Comparison of ENCODE assay signal across 7 cellular contexts in the genomic region with DNA sequence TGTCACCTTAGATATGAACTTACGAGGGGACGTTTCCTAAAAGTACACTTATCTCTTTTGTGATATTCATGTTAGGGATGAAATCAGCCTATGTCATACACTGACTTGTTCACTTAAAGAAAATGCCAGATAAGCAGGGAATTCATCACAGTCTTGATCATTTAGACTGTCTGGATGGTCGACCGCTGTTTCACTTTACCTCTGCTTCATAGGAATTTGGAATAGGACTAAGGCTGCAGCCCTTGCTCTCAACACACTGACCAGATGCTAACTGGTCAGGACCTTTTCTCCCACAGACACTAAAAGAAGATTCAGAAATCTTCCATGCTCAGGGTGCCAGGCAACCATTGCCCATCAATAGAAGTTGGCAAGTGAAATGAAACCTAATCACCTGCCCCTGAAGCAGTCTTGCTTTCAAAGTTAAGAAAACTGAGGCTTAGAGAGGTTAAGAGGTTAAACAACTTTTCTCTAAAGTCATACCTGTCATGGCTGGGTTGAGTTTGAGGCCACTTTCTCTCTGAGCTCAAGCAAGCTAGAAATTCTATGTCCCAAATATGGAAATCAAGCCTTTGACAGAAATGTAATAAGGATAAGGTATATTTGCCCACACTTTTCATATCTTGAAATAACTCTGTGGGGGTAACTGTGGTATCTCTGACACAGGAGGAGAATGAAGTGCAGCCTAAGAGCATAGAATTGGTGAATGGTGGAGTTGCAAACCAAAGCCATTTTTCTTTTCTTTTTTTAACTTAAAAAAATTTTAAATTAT.
DNase-seq lines count a peak whose midpoint lies in the region; ATAC-seq and TF ChIP-seq lines count a peak whose summit lies in the region.

No MANE protein-coding gene starts in this region.

- H3K27ac ChIP-seq in Panc1 (ENCODE audit: low read length) (no peak overlapping the region), smooth muscle cell (ENCODE audit: low read depth) (peak overlapping the region; percentile 71), Peyer's patch (peak overlapping the region in 1 of 4 donors; percentile 13)

- H3K9ac ChIP-seq in smooth muscle cell (ENCODE audit: low read depth), result peak overlapping the region; percentile 9

- no peaks in the 10 kb centered on the region for H3K27me3 ChIP-seq in Panc1 (ENCODE audit: control insufficient read depth, insufficient read depth, low read length)
- H3K27me3 ChIP-seq in smooth muscle cell (ENCODE audit: low read depth), result no peaks in the 10 kb centered on the region
- H3K27me3 ChIP-seq in Peyer's patch, result no peaks in the 10 kb centered on the region

- intact Hi-C loops in Panc1 (cut with micrococcal nuclease; ENCODE audit: unreplicated experiment), result no loop called here

- TF ChIP-seq POLR2A in Peyer's patch (IDR thresholded peaks at IDR 0.05), result no peak

- no peaks in the 10 kb centered on the region for H3K36me3 ChIP-seq in Panc1 (ENCODE audit: control insufficient read depth, insufficient read depth, low read length)
- no peaks in the 10 kb centered on the region for H3K36me3 ChIP-seq in smooth muscle cell (ENCODE audit: low read depth)
- no peaks in the 10 kb centered on the region for H3K36me3 ChIP-seq in Peyer's patch

- H2AFZ ChIP-seq in smooth muscle cell (ENCODE audit: low read depth), result no peak overlapping the region

- H3K4me3 ChIP-seq in Panc1 (ENCODE audit: low read depth in 2 of 2, low read length in 2 of 2) (no peak overlapping the region), smooth muscle cell (no peak overlapping the region), Peyer's patch (no peak overlapping the region)

- in situ Hi-C loops in Panc1 (cut with HindIII; ENCODE audit: low pct_unique_long_range_greater_than_20kb, low sequenced_read_pairs), result no loop called here

- no TSS peak for BruUV-seq in Panc1 (replicated peaks; lab: Mats Ljungman, UMichigan)

- DNase-seq in Panc1 (ENCODE audit: low read depth, low spot score) (no peak), smooth muscle cell (lab: John Stamatoyannopoulos, UW; ENCODE audit: unreplicated experiment) (no peak), Peyer's patch (no peak), glomerular visceral epithelial cell (ENCODE audit: extremely low spot score) (no peak), NCI-H748 (lab: John Stamatoyannopoulos, UW; ENCODE audit: unreplicated experiment) (no peak)

- ATAC-seq in GM19351 (IDR thresholded peaks at IDR 0.05; ENCODE audit: unreplicated experiment) (peak; percentile 47), HG02870 (IDR thresholded peaks at IDR 0.05; ENCODE audit: unreplicated experiment) (peak; percentile 34), Panc1 (peak; percentile 58; the same call in 1 of the 2 replicates)

- H3F3A ChIP-seq in smooth muscle cell (ENCODE audit: low read depth), result no peaks in the 10 kb centered on the region

- no peaks in the 10 kb centered on the region for H3K79me2 ChIP-seq in smooth muscle cell (ENCODE audit: low read depth)

- H4K20me1 ChIP-seq in smooth muscle cell (ENCODE audit: low read depth), result no peaks in the 10 kb centered on the region

- H3K9me3 ChIP-seq in Panc1 (ENCODE audit: control insufficient read depth, insufficient read depth, low read depth, low read length) (no peaks in the 10 kb centered on the region), smooth muscle cell (replicated peaks; ENCODE audit: low read depth) (no peaks in the 10 kb centered on the region), Peyer's patch (no peaks in the 10 kb centered on the region)

- 31% methylated on average over 4 of the region's 4 CpGs for WGBS in smooth muscle cell (ENCODE audit: low lambda C conversion rate)

- CTCF ChIA-PET in Panc1 (lab: Charles Lee), result no interaction called here

- TF ChIP-seq CTCF in Panc1 (IDR thresholded peaks at IDR 0.05) (no peak), smooth muscle cell (IDR thresholded peaks at IDR 0.05; ENCODE audit: borderline replicate concordance, insufficient read depth, poor library complexity, severe bottlenecking) (no peak), Peyer's patch (IDR thresholded peaks at IDR 0.05) (no peak)

- H3K4me1 ChIP-seq in Panc1 (ENCODE audit: control insufficient read depth, insufficient read depth, low read length) (no peaks in the 10 kb centered on the region), smooth muscle cell (ENCODE audit: low read depth) (no peaks in the 10 kb centered on the region), Peyer's patch (peaks cover 0 to 5% (median 0%) of the 10 kb centered on the region in 4 donors)

- peak overlapping the region; percentile 51 for H3K4me2 ChIP-seq in smooth muscle cell

- POLR2A ChIA-PET in Panc1 (lab: Charles Lee), result no interaction called here
